Comparison of ENCODE assay signal across 19 cellular contexts in genomic region chr16:13906426-13907089, GRCh38.
DNase-seq lines count a peak whose midpoint lies in the region; ATAC-seq and TF ChIP-seq lines count a peak whose summit lies in the region.
"Had no signal": no experiment of that assay in that cellular context is flagged by ENCODE, and none has a peak within 500 bp of the region (broad histone marks: within the 10 kb centered on the region; RNA-seq: fewer than 3 reads in every experiment).

No MANE protein-coding gene starts in this region.

- no peaks in the 10 kb centered on the region for H3K9me3 ChIP-seq in neuron (ENCODE audit: low read length)
- H3K9me3 ChIP-seq: MG63, vagina had no signal

- H3K27me3 ChIP-seq in neuron (ENCODE audit: insufficient read depth, low read length), result no peaks in the 10 kb centered on the region
- H3K27me3 ChIP-seq: MG63, vagina had no signal

- no peak overlapping the region for H3K4me3 ChIP-seq in neuron (ENCODE audit: low read length)
- H3K4me3 ChIP-seq: MG63, vagina had no signal

- no peaks in the 10 kb centered on the region for H3K4me1 ChIP-seq in neuron (ENCODE audit: insufficient read depth, low read length)

- H2AFZ ChIP-seq in neuron (ENCODE audit: low read depth, low read length), result peak overlapping the region; percentile 14

- no peaks in the 10 kb centered on the region for H3K36me3 ChIP-seq in neuron (ENCODE audit: insufficient read depth, low read length)
- H3K36me3 ChIP-seq: MG63, vagina had no signal

- DNase-seq in MV-4-11 (lab: John Stamatoyannopoulos, UW) (peak; percentile 88), cerebellar cortex (ENCODE audit: low spot score) (no peak), NCI-H526 treated with DMSO at 0.1 percent for 48 hours (lab: John Stamatoyannopoulos, UW) (no peak)
- DNase-seq: activated CD4-positive, CD25-positive, alpha-beta regulatory T cell treated with anti-CD3 and anti-CD28 coated beads, Interleukin-2, amount 50 U/mL, for 72 hours; activated CD8-positive, alpha-beta memory T cell treated with anti-CD3 and anti-CD28 coated beads, Interleukin-2, amount 50 U/mL, for 4 hours; activated naive CD4-positive, alpha-beta T cell treated with Interleukin-2 at 50 U/mL for 16 hours; CD4-positive, alpha-beta memory T cell; cortex of kidney; erythroblast; islet precursor cell; mesenchymal stem cell; MG63; small intestine; stimulated activated naive CD8-positive, alpha-beta T cell treated with anti-CD3 and anti-CD28 coated beads, Interleukin-15, Interleukin-2, amounts not matched to agents 100 U/mL and 50 U/mL, for 24 hours had no signal

- ATAC-seq in HG02938 (IDR thresholded peaks at IDR 0.05; ENCODE audit: unreplicated experiment) (peak; percentile 51), SK-N-SH treated with all-trans-retinoic acid at 6 μM for 48 hours (peak; percentile 70), GM21786 (IDR thresholded peaks at IDR 0.05; ENCODE audit: unreplicated experiment) (no peak)
- ATAC-seq: stimulated activated naive CD8-positive, alpha-beta T cell treated with anti-CD3 and anti-CD28 coated beads, Interleukin-15, Interleukin-2, amounts not matched to agents 100 U/mL and 50 U/mL, for 24 hours had no signal

TF ChIP-seq in SK-N-SH treated with all-trans-retinoic acid at 6 μM for 48 hours, 23 proteins besides CTCF, POLR2A, EP300 and RAD21:
- TF ChIP-seq SNAI2 (CRISPR knock-in tag; IDR thresholded peaks at IDR 0.05) (no peak), POU6F1 (CRISPR knock-in tag; IDR thresholded peaks at IDR 0.05; ENCODE audit: borderline replicate concordance, low read depth) (no peak), ZNF70 (CRISPR knock-in tag; IDR thresholded peaks at IDR 0.05) (no peak), PPARA (CRISPR knock-in tag; IDR thresholded peaks at IDR 0.05; ENCODE audit: borderline replicate concordance) (no peak), TCF4 (CRISPR knock-in tag; IDR thresholded peaks at IDR 0.05; ENCODE audit: borderline replicate concordance) (no peak)
